Comparison of ENCODE assay signal across 8 cellular contexts in genomic region chr16:57283956-57284205, GRCh38. TPM values are rescaled to one million over a fixed set of nuclear protein-coding genes. Genes with fewer than 3 reads are reported as not detected.
DNase-seq lines count a peak whose midpoint lies in the region; ATAC-seq, FAIRE-seq and TF ChIP-seq lines count a peak whose summit lies in the region.

No MANE protein-coding gene starts in this region.

- peak overlapping the region; percentile 77; the same call in 1 of the 2 replicates for H2AFZ ChIP-seq in H1 (ENCODE audit: low read length)

- H3K4me3 Mint-ChIP-seq in activated T-cell treated with anti-CD3 and anti-CD28 coated beads, Interleukin-2, amount 50 U/mL, for 72 hours, result peak overlapping the region; percentile 78 to 85
- peak overlapping the region; percentile 77 to 89 (median 84) for H3K4me3 Mint-ChIP-seq in naive thymus-derived CD4-positive, alpha-beta T cell

- H3K4me1 ChIP-seq in H1 (replicated peaks in 1 of 4; ENCODE audit: control insufficient read depth in 3 of 4, insufficient read depth in 4 of 4, low read length in 3 of 4), result peaks cover 0 to 8% (median 4%) of the 10 kb centered on the region in 4 experiments; a peak in 5 of 7 replicates
- H3K4me1 ChIP-seq in naive thymus-derived CD4-positive, alpha-beta T cell (ENCODE audit: control insufficient read depth in 2 of 2, insufficient read depth in 2 of 2, low read length in 2 of 2), result peaks cover 0 to 28% of the 10 kb centered on the region in 2 donors
- H3K4me1 ChIP-seq in upper lobe of right lung, result peaks cover 5% of the 10 kb centered on the region

- H3K4me3 ChIP-seq in H1 (ENCODE audit: extremely low read depth in 1 of 4, insufficient read depth in 2 of 4, low read depth in 3 of 4, low read length in 4 of 4), result peak overlapping the region; percentile 76 to 93 (median 80)
- H3K4me3 ChIP-seq in naive thymus-derived CD4-positive, alpha-beta T cell (ENCODE audit: low read length), result peak overlapping the region; percentile 60
- H3K4me3 ChIP-seq in upper lobe of right lung, result peak overlapping the region; percentile 70
- peak overlapping the region in 1 of 2 donors; percentile 48 for H3K4me3 ChIP-seq in foreskin fibroblast (ENCODE audit: low read depth in 1 of 2, low read length in 2 of 2)

- no peaks in the 10 kb centered on the region for H3K9me3 Mint-ChIP-seq in activated T-cell treated with anti-CD3 and anti-CD28 coated beads, Interleukin-2, amount 50 U/mL, for 72 hours
- H3K9me3 Mint-ChIP-seq in naive thymus-derived CD4-positive, alpha-beta T cell, result no peaks in the 10 kb centered on the region

- peak overlapping the region; percentile 71; the same call in 1 of the 2 replicates for H3K18ac ChIP-seq in H1 (ENCODE audit: extremely low read depth, low read length)

- no peak overlapping the region for H3K9ac ChIP-seq in H1 (replicated peaks in 1 of 4; ENCODE audit: extremely low read depth in 1 of 4, low read depth in 3 of 4, low read length in 3 of 4)

- peaks cover 22% of the 10 kb centered on the region for H3K4me1 Mint-ChIP-seq in activated T-cell treated with anti-CD3 and anti-CD28 coated beads, Interleukin-2, amount 50 U/mL, for 72 hours (ENCODE audit: low read depth)
- H3K4me1 Mint-ChIP-seq in naive thymus-derived CD4-positive, alpha-beta T cell, result peaks cover 19 to 56% (median 45%) of the 10 kb centered on the region in 7 donors

- H2BK12ac ChIP-seq in H1 (ENCODE audit: low read depth, low read length), result peak overlapping the region; percentile 35; the same call in 1 of the 2 replicates

- H3K79me1 ChIP-seq in H1 (ENCODE audit: low read depth, low read length), result no peaks in the 10 kb centered on the region

- 19% methylated on average over 14 of the region's 14 CpGs; no CpG with 5 or more reads in 1 of the 2 experiments for WGBS in H1 (ENCODE audit: extremely low coverage in 1 of 2, insufficient coverage in 1 of 2, insufficient read length in 1 of 2, insufficient replicate concordance in 2 of 2, low coverage in 1 of 2, low lambda C conversion rate in 2 of 2, missing lambda C conversion rate in 1 of 2), 2 experiments

- 0 out of 2 replicates have a peak overlapping the region, but pooled peaks have one; percentile 88 for H2BK15ac ChIP-seq in H1 (ENCODE audit: low read length)

- peaks cover 9 to 28% (median 24%) of the 10 kb centered on the region in 4 experiments; a peak in 6 of 7 replicates for H3K27me3 ChIP-seq in H1 (replicated peaks in 1 of 4; ENCODE audit: control insufficient read depth in 3 of 4, extremely low read depth in 1 of 4, insufficient read depth in 3 of 4, low read length in 3 of 4)
- H3K27me3 ChIP-seq in naive thymus-derived CD4-positive, alpha-beta T cell (ENCODE audit: control insufficient read depth in 2 of 2, insufficient read depth in 2 of 2, low read length in 2 of 2), result peaks cover 0 to 8% of the 10 kb centered on the region in 2 donors
- H3K27me3 ChIP-seq in upper lobe of right lung, result peaks cover 21% of the 10 kb centered on the region

- peak overlapping the region; percentile 16 for H4K5ac ChIP-seq in H1 (ENCODE audit: insufficient read length, low read depth, low read length)

- H3K9me3 ChIP-seq in H1 (ENCODE audit: insufficient read depth in 2 of 2, low read depth in 1 of 2, low read length in 1 of 2) (no peaks in the 10 kb centered on the region), upper lobe of right lung (no peaks in the 10 kb centered on the region)
- no peaks in the 10 kb centered on the region for H3K9me3 ChIP-seq in naive thymus-derived CD4-positive, alpha-beta T cell (ENCODE audit: control insufficient read depth in 2 of 3, low read length in 3 of 3)

- H3K79me2 ChIP-seq in H1 (ENCODE audit: control insufficient read depth in 1 of 2, insufficient read depth in 2 of 2, low read length in 2 of 2), result no peaks in the 10 kb centered on the region

- no peak for ATAC-seq in activated T-cell treated with anti-CD3 and anti-CD28 coated beads, Interleukin-2, amount 50 U/mL, for 72 hours (replicated peaks in 1 of 2)
- ATAC-seq in naive thymus-derived CD4-positive, alpha-beta T cell, result no peak
- no peak for ATAC-seq in upper lobe of right lung
- no peak for ATAC-seq in HG02678 (IDR thresholded peaks at IDR 0.05; ENCODE audit: unreplicated experiment)

- TF ChIP-seq CTCF in H1 (IDR thresholded peaks at IDR 0.05; ENCODE audit: control extremely low read depth in 1 of 3, insufficient read depth in 1 of 3, low read depth in 1 of 3, low read length in 3 of 3), result no peak
- TF ChIP-seq CTCF in upper lobe of right lung (IDR thresholded peaks at IDR 0.05), result no peak
- TF ChIP-seq CTCF in foreskin fibroblast (IDR thresholded peaks at IDR 0.05; ENCODE audit: low read depth, low read length), result no peak

- peak overlapping the region; percentile 50 for H3K27ac Mint-ChIP-seq in activated T-cell treated with anti-CD3 and anti-CD28 coated beads, Interleukin-2, amount 50 U/mL, for 72 hours
- peak overlapping the region in 7 of 9 donors; percentile 31 to 94 (median 71) for H3K27ac Mint-ChIP-seq in naive thymus-derived CD4-positive, alpha-beta T cell

- no peak for TF ChIP-seq RAD21 in H1 (IDR thresholded peaks at IDR 0.05 in 1 of 2, conservative IDR thresholded peaks at IDR 0.05 in 1 of 2; ENCODE audit: low read depth in 2 of 2, low read length in 2 of 2)

- TF ChIP-seq POLR2A in H1 (IDR thresholded peaks at IDR 0.05; ENCODE audit: control extremely low read depth in 1 of 2, low read depth in 2 of 2, low read length in 2 of 2), result no peak

- no peaks in the 10 kb centered on the region; a peak in 2 of 8 replicates for H3K36me3 ChIP-seq in H1 (ENCODE audit: control insufficient read depth in 2 of 4, insufficient read depth in 4 of 4, low read length in 3 of 4)
- H3K36me3 ChIP-seq in naive thymus-derived CD4-positive, alpha-beta T cell (ENCODE audit: control insufficient read depth in 2 of 3, insufficient read depth in 3 of 3, low read length in 3 of 3), result no peaks in the 10 kb centered on the region
- H3K36me3 ChIP-seq in upper lobe of right lung, result no peaks in the 10 kb centered on the region

- H2AK5ac ChIP-seq in H1 (ENCODE audit: low read depth, low read length), result no peak overlapping the region

- peak overlapping the region; percentile 93; the same call in 1 of the 2 replicates for H4K8ac ChIP-seq in H1 (ENCODE audit: extremely low read depth, insufficient read depth, low read length)

- peak overlapping the region; percentile 13; the same call in 1 of the 2 replicates for H2BK20ac ChIP-seq in H1 (ENCODE audit: low read length)

- H3K56ac ChIP-seq in H1 (replicated peaks; ENCODE audit: insufficient read length, low read depth, low read length), result no peak overlapping the region

- H3K23me2 ChIP-seq in H1 (ENCODE audit: low read depth, low read length), result peaks cover 6% of the 10 kb centered on the region

- H3K27me3 Mint-ChIP-seq in activated T-cell treated with anti-CD3 and anti-CD28 coated beads, Interleukin-2, amount 50 U/mL, for 72 hours (ENCODE audit: low read depth), result peaks cover 24% of the 10 kb centered on the region
- H3K27me3 Mint-ChIP-seq in naive thymus-derived CD4-positive, alpha-beta T cell, result peaks cover 0 to 41% (median 0%) of the 10 kb centered on the region in 5 donors

- POLR2A ChIA-PET in H1 (lab: Charles Lee; ENCODE audit: partially characterized antibody), result interaction anchor here (1.1 to 1.6 kb wide), 5 partner anchors 11 to 132 kb away, joined by 3 to 4 read pairs (median 4); no protein-coding TSS in a partner anchor
- POLR2A ChIA-PET in naive thymus-derived CD4-positive, alpha-beta T cell (lab: Charles Lee), result interaction anchor here (0.6 to 2.2 kb wide), 4 partner anchors 15 to 21 kb away, joined by 3 to 6 read pairs (median 4); no protein-coding TSS in a partner anchor

- DNase-seq in activated T-cell treated with anti-CD3 and anti-CD28 coated beads, Interleukin-2, amount 50 U/mL, for 72 hours, result no peak
- no peak for DNase-seq in activated T-cell treated with anti-CD3 and anti-CD28 coated beads for 4 hours
- DNase-seq in H1 (ENCODE audit: low read depth in 1 of 2, low spot score in 2 of 2), result no peak
- DNase-seq in naive thymus-derived CD4-positive, alpha-beta T cell, result no peak
- no peak for DNase-seq in upper lobe of right lung
- no peak for DNase-seq in foreskin fibroblast
- no peak for DNase-seq in hypothalamus (lab: John Stamatoyannopoulos, UW)

- no peaks in the 10 kb centered on the region for H4K20me1 ChIP-seq in H1 (replicated peaks in 1 of 2; ENCODE audit: control insufficient read depth in 1 of 2, insufficient read depth in 2 of 2, low read length in 2 of 2)

- intact Hi-C loops in naive thymus-derived CD4-positive, alpha-beta T cell (cut with micrococcal nuclease), result loop anchor here (1.0 to 10.0 kb wide), 8 partner anchors 16 to 202 kb away; partner anchors contain the start of genes ARL2BP (in 1 of the 2), DOK4 (in 1 of the 2), PSME3IP1 (in 1 of the 2) and RSPRY1 (in 1 of the 2)
- intact Hi-C loops in upper lobe of right lung (cut with DNase I), result no loop called here

- no peak for FAIRE-seq in H1 (lab: Jason Lieb, UNC)

- H3K4me2 ChIP-seq in H1 (ENCODE audit: insufficient read depth in 1 of 2, low read depth in 2 of 2, low read length in 2 of 2), result peak overlapping the region; percentile 65 to 98

- H3K14ac ChIP-seq in H1 (ENCODE audit: insufficient read length), result no peak overlapping the region

- H3K23ac ChIP-seq in H1 (ENCODE audit: insufficient read length), result no peak overlapping the region

- H4K91ac ChIP-seq in H1 (replicated peaks; ENCODE audit: insufficient read length, low read length), result peak overlapping the region; percentile 73

- H3K27ac ChIP-seq in H1 (ENCODE audit: low read depth, low read length) (no peak overlapping the region), upper lobe of right lung (peak overlapping the region; percentile 84)
- H3K27ac ChIP-seq in naive thymus-derived CD4-positive, alpha-beta T cell (ENCODE audit: low read depth, low read length), result no peak overlapping the region

- CTCF ChIA-PET in H1 (lab: Charles Lee; ENCODE audit: partially characterized antibody), result interaction anchor here (0.9 kb wide), 1 partner anchor 111 kb away, joined by 3 read pairs; no protein-coding TSS in a partner anchor
- CTCF ChIA-PET in naive thymus-derived CD4-positive, alpha-beta T cell (lab: Charles Lee), result no interaction called here

- H2BK120ac ChIP-seq in H1 (replicated peaks; ENCODE audit: low read depth, low read length), result no peak overlapping the region

- H2BK5ac ChIP-seq in H1 (ENCODE audit: low read depth, low read length), result no peak overlapping the region

- H3K36me3 Mint-ChIP-seq in activated T-cell treated with anti-CD3 and anti-CD28 coated beads, Interleukin-2, amount 50 U/mL, for 72 hours (ENCODE audit: insufficient read depth in 2 of 2), result no peaks in the 10 kb centered on the region
- H3K36me3 Mint-ChIP-seq in naive thymus-derived CD4-positive, alpha-beta T cell, result no peaks in the 10 kb centered on the region

- TF ChIP-seq EP300 in H1 (IDR thresholded peaks at IDR 0.05; ENCODE audit: borderline replicate concordance in 1 of 2, low read depth in 2 of 2, low read length in 2 of 2), result no peak

- H3K4ac ChIP-seq in H1 (replicated peaks; ENCODE audit: insufficient read length, low read depth, low read length), result no peak overlapping the region

RNA-seq across cellular contexts. Expression of gene PLLP, which starts 0.6 kb away (rescaled TPM):
- total RNA-seq in activated T-cell treated with anti-CD3 and anti-CD28 coated beads, Interleukin-2, amount 50 U/mL, for 72 hours, result under 1 TPM in 1 of 2 donors, not detected in 1; 0.48 TPM
- 2.3 and 2.9 TPM in 2 replicates for total RNA-seq in H1 (2021; fragmentation: NEBNext Ultra II Directional; extraction: Animal tissue kit (Norgen Biotek cat#: 25700))
- polyA plus RNA-seq in H1 (2011; rRNA removed), result 9.7 and 10.6 TPM in 2 replicates
- 6.6 TPM for polyA plus RNA-seq in H1 (2011; cell fraction: cytosol; rRNA removed)
- polyA plus RNA-seq in H1 (2011; cell fraction: nucleus; rRNA removed), result 4.5 TPM
- 2.7 to 4.6 TPM (median 3.7 TPM) in 4 replicates for polyA plus RNA-seq in H1 (2012, experiment 1 of 2)
- 5.6 TPM for polyA plus RNA-seq in H1 (2012, experiment 2 of 2)
- 4.5 TPM for polyA plus RNA-seq in H1 (2013, experiment 1 of 2)
- polyA plus RNA-seq in H1 (2013, experiment 2 of 2), result 5.9 TPM
- polyA minus RNA-seq in H1 (2011; rRNA and poly(A)+ RNA removed), result 3.9 and 4.3 TPM in 2 replicates
- 4.3 TPM for polyA minus RNA-seq in H1 (2011; cell fraction: cytosol; rRNA and poly(A)+ RNA removed)
- 2.7 TPM for polyA minus RNA-seq in H1 (2011; cell fraction: nucleus; rRNA and poly(A)+ RNA removed)
- 1 to 10 TPM in 4 of 5 experiments, under 1 TPM in 1; 0.36 to 8.4 (median 3.3) TPM for total RNA-seq in naive thymus-derived CD4-positive, alpha-beta T cell
- polyA plus RNA-seq in naive thymus-derived CD4-positive, alpha-beta T cell, result 10 to 100 TPM; 10.0 to 26.0 TPM
- total RNA-seq in upper lobe of right lung, result 104 TPM

RNA-seq across cellular contexts. Expression of gene ARL2BP, which starts 38.8 kb away (rescaled TPM):
- total RNA-seq in activated T-cell treated with anti-CD3 and anti-CD28 coated beads, Interleukin-2, amount 50 U/mL, for 72 hours, result 10 to 100 TPM; 27.9 to 30.3 TPM
- total RNA-seq in H1 (2021; fragmentation: NEBNext Ultra II Directional; extraction: Animal tissue kit (Norgen Biotek cat#: 25700)), result 13.6 and 13.7 TPM in 2 replicates
- polyA plus RNA-seq in H1 (2011; rRNA removed), result 13.3 and 18.3 TPM in 2 replicates
- 12.6 TPM for polyA plus RNA-seq in H1 (2011; cell fraction: cytosol; rRNA removed)
- 5.5 TPM for polyA plus RNA-seq in H1 (2011; cell fraction: nucleus; rRNA removed)
- 8.6 to 11.7 TPM (median 10.3 TPM) in 4 replicates for polyA plus RNA-seq in H1 (2012, experiment 1 of 2)
- polyA plus RNA-seq in H1 (2012, experiment 2 of 2), result 3.9 TPM
- 11.1 TPM for polyA plus RNA-seq in H1 (2013, experiment 1 of 2)
- polyA plus RNA-seq in H1 (2013, experiment 2 of 2), result 11.9 TPM
- polyA minus RNA-seq in H1 (2011; rRNA and poly(A)+ RNA removed), result 9.9 TPM in 2 replicates
- 10.2 TPM for polyA minus RNA-seq in H1 (2011; cell fraction: cytosol; rRNA and poly(A)+ RNA removed)
- 6.4 TPM for polyA minus RNA-seq in H1 (2011; cell fraction: nucleus; rRNA and poly(A)+ RNA removed)
- total RNA-seq in naive thymus-derived CD4-positive, alpha-beta T cell, result 10 to 100 TPM; 32.6 to 57.7 (median 37.9) TPM
- 100 to 1,000 TPM; 146 to 166 TPM for polyA plus RNA-seq in naive thymus-derived CD4-positive, alpha-beta T cell
- 60.0 TPM for total RNA-seq in upper lobe of right lung

Comparison
In these comparisons a context has a peak if more than half of its experiments do, and no peak if none do; other contexts are left out.
1. RNA of gene PLLP, which starts 0.6 kb away (total RNA-seq): 104 TPM in upper lobe of right lung (single experiment); 0.36 to 8.4 TPM in naive thymus-derived CD4-positive, alpha-beta T cell, 2.3 to 2.9 TPM in H1 and 0.48 TPM in activated T-cell treated with anti-CD3 and anti-CD28 coated beads, Interleukin-2, amount 50 U/mL, for 72 hours; every median in the first group is over 10 times any median in the second.